Comparison of ENCODE assay signal across 21 cellular contexts in the genomic region with DNA sequence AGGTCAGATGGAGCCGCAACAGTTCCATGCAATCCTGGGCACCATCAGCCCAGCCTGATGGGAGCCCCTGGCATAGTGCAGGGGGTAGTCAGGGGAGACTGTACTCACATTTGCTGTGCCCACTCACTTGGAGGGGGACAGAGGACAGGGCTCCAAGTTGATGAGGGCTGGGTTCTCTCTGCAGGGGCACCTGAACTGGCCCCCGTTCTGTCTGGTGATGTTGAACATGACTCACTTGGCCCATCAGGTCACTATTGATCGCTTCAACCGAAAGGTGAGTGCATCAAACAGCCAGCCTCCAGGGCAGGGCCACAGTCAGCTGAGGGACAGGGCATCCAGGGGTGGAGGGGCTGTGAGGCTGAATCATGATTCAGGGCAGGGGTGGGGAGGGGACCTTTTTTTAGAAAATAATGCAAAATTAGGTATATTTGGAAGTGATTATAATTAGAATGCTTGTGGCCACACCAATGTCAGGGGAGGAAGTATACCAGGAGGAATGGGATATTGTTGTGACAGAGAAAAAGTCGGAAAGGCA.
"Had no signal": no experiment of that assay in that cellular context is flagged by ENCODE, and none has a peak within 500 bp of the region (broad histone marks: within the 10 kb centered on the region; RNA-seq: fewer than 3 reads in every experiment).

No MANE protein-coding gene starts in this region.

- ATAC-seq: activated CD4-positive, alpha-beta T cell treated with anti-CD3 and anti-CD28 coated beads for 36 hours; activated T-helper 17 cell treated with anti-CD3 and anti-CD28 coated beads, Interleukin-2, amount 50 U/mL, for 72 hours had no signal

- DNase-seq: activated CD4-positive, alpha-beta T cell treated with anti-CD3 and anti-CD28 coated beads for 36 hours; activated CD4-positive, alpha-beta T cell treated with anti-CD3 and anti-CD28 coated beads, Interleukin-2, amount 50 U/mL, for 48 hours; activated CD4-positive, CD25-positive, alpha-beta regulatory T cell; activated naive CD4-positive, alpha-beta T cell treated with anti-CD3 and anti-CD28 coated beads, Interleukin-2, amount 50 U/mL, for 16 hours; activated naive CD8-positive, alpha-beta T cell treated with anti-CD3 and anti-CD28 coated beads, Interleukin-2, amount 10 ng/mL, durations not matched to agents 7 days and 5 days; anterior cingulate cortex; caudate nucleus; MG63; MV-4-11; NCI-H1105; NCI-H1436; NCI-H1694 treated with DMSO at 0.1 percent for 48 hours; NCI-H2029 treated with DMSO at 0.1 percent for 48 hours; NCI-H345; NCI-H510A; NCI-H526 treated with DMSO at 0.1 percent for 48 hours; NCI-H82; SJCRH30; SK-N-SH; T-helper 1 cell had no signal

- H3K4me3 Mint-ChIP-seq: activated CD4-positive, alpha-beta T cell treated with anti-CD3 and anti-CD28 coated beads for 36 hours; activated naive CD8-positive, alpha-beta T cell treated with anti-CD3 and anti-CD28 coated beads, Interleukin-2, amount 10 ng/mL, durations not matched to agents 7 days and 5 days; activated T-helper 17 cell treated with anti-CD3 and anti-CD28 coated beads, Interleukin-2, amount 50 U/mL, for 72 hours had no signal

- H3K9me3 Mint-ChIP-seq: activated naive CD8-positive, alpha-beta T cell treated with anti-CD3 and anti-CD28 coated beads, Interleukin-2, amount 10 ng/mL, durations not matched to agents 7 days and 5 days; activated T-helper 17 cell treated with anti-CD3 and anti-CD28 coated beads, Interleukin-2, amount 50 U/mL, for 72 hours had no signal

- H3K27ac Mint-ChIP-seq: activated CD4-positive, alpha-beta T cell treated with anti-CD3 and anti-CD28 coated beads for 36 hours; activated naive CD8-positive, alpha-beta T cell treated with anti-CD3 and anti-CD28 coated beads, Interleukin-2, amount 10 ng/mL, durations not matched to agents 7 days and 5 days; activated T-helper 17 cell treated with anti-CD3 and anti-CD28 coated beads, Interleukin-2, amount 50 U/mL, for 72 hours had no signal

- H3K36me3 Mint-ChIP-seq: activated naive CD8-positive, alpha-beta T cell treated with anti-CD3 and anti-CD28 coated beads, Interleukin-2, amount 10 ng/mL, durations not matched to agents 7 days and 5 days had no signal

- H3K4me1 Mint-ChIP-seq: activated CD4-positive, alpha-beta T cell treated with anti-CD3 and anti-CD28 coated beads for 36 hours; activated naive CD8-positive, alpha-beta T cell treated with anti-CD3 and anti-CD28 coated beads, Interleukin-2, amount 10 ng/mL, durations not matched to agents 7 days and 5 days; activated T-helper 17 cell treated with anti-CD3 and anti-CD28 coated beads, Interleukin-2, amount 50 U/mL, for 72 hours had no signal
